In the genomic region with DNA sequence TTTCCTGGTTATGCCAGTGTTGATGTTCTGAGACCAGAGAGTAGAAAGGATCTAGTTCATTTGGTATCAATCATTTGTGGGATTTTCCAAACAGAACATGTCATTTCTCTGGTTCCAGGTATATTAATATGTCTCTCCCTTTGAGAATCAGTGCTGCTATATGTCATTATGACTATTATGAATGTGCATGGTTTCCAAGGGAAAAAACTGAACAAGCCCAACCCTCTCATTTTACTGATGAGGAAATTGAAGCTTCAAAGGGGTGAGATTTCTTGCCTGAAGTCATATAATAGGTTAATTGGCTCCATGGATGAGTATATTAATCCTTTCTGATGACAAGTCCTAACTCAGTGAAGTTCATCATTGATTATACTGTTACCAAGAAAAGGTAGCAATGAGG, we compare ENCODE assay signal across 17 cellular contexts.
"Had no signal": no experiment of that assay in that cellular context is flagged by ENCODE, and none has a peak within 500 bp of the region (broad histone marks: within the 10 kb centered on the region; RNA-seq: fewer than 3 reads in every experiment).

No MANE protein-coding gene starts in this region.

- ATAC-seq: body of pancreas, esophagus mucosa, left colon had no signal

- H3K27me3 Mint-ChIP-seq: activated naive CD4-positive, alpha-beta T cell treated with anti-CD3 and anti-CD28 coated beads, Interleukin-2, amount 50 U/mL, for 24 hours had no signal

- H3K36me3 ChIP-seq: neural progenitor cell, suprapubic skin had no signal

- H3K9me3 ChIP-seq: body of pancreas, suprapubic skin had no signal

- H3K4me3 Mint-ChIP-seq: activated naive CD4-positive, alpha-beta T cell treated with anti-CD3 and anti-CD28 coated beads, Interleukin-2, amount 50 U/mL, for 24 hours; neural progenitor cell; T-helper 2 cell treated with Interferon-gamma antibody and Interleukin-4, amounts not matched to agents 5 μg/mL and 100 μg/mL, for 36 hours had no signal

- FAIRE-seq: colon had no signal

- H3K9me3 Mint-ChIP-seq: activated naive CD4-positive, alpha-beta T cell treated with anti-CD3 and anti-CD28 coated beads, Interleukin-2, amount 50 U/mL, for 24 hours; activated T-helper 2 cell treated with anti-CD3 and anti-CD28 coated beads, Interferon-gamma antibody, Interleukin-2, Interleukin-4, amounts not matched to agents 10 μg/mL and 5 μg/mL and 100 μg/mL, durations not matched to agents 14 hours and 24 hours and 36 hours; T-helper 2 cell treated with Interferon-gamma antibody and Interleukin-4, amounts not matched to agents 5 μg/mL and 100 μg/mL, for 36 hours had no signal

- H3K4me1 Mint-ChIP-seq: neural progenitor cell had no signal

- H3K27ac Mint-ChIP-seq: activated naive CD4-positive, alpha-beta T cell treated with anti-CD3 and anti-CD28 coated beads, Interleukin-2, amount 50 U/mL, for 24 hours; activated T-helper 2 cell treated with anti-CD3 and anti-CD28 coated beads, Interferon-gamma antibody, Interleukin-2, Interleukin-4, amounts not matched to agents 10 μg/mL and 5 μg/mL and 100 μg/mL, durations not matched to agents 14 hours and 24 hours and 36 hours; neural progenitor cell; T-helper 2 cell treated with Interferon-gamma antibody and Interleukin-4, amounts not matched to agents 5 μg/mL and 100 μg/mL, for 36 hours had no signal

- H3K4me3 ChIP-seq: body of pancreas, lung, neural progenitor cell, suprapubic skin had no signal

- DNase-seq: amygdala; body of pancreas; caudate nucleus; left colon; midbrain; stimulated activated CD4-positive, alpha-beta T cell treated with anti-CD3 and anti-CD28 coated beads, Interleukin-12 subunit alpha, Interleukin-12 subunit beta, amount 100 ng/mL, for 4 hours; stimulated activated CD4-positive, alpha-beta T cell treated with anti-CD3 and anti-CD28 coated beads, Interleukin-2, amount 100 ng/mL, for 24 hours; stimulated activated naive CD4-positive, alpha-beta T cell; trophoblast cell had no signal

- H3K27me3 ChIP-seq: body of pancreas, neural progenitor cell, suprapubic skin had no signal
